In genomic region chr17:6768447-6768846, GRCh38 we compare ENCODE assay signal across 11 cellular contexts. TPM values are rescaled to one million over a fixed set of nuclear protein-coding genes. Genes with fewer than 3 reads are reported as not detected.
"Had no signal": no experiment of that assay in that cellular context is flagged by ENCODE, and none has a peak within 500 bp of the region (broad histone marks: within the 10 kb centered on the region; RNA-seq: fewer than 3 reads in every experiment).

No MANE protein-coding gene starts in this region.

- FAIRE-seq: HTR-8/SVneo had no signal

- H3K27ac Mint-ChIP-seq: HFFc6, IgD-negative memory B cell had no signal

- H3K27ac ChIP-seq: GM23248 had no signal

- H3K4me1 ChIP-seq: HAP-1 had no signal

- H3K4me1 Mint-ChIP-seq: IgD-negative memory B cell had no signal

- H3K27me3 Mint-ChIP-seq: IgD-negative memory B cell had no signal

- H3K9ac ChIP-seq: GM23248 had no signal

- H3K36me3 ChIP-seq: HAP-1 had no signal

- H3K9me3 ChIP-seq: HAP-1 had no signal

- DNase-seq: GM23248, GOT3, H7, HFFc6, KG1 had no signal

- H2AFZ ChIP-seq: GM23248 had no signal

- ATAC-seq: HCT116 had no signal

- H3K4me3 ChIP-seq: GM23248, HAP-1 had no signal

- H3K4me3 Mint-ChIP-seq: HFFc6 had no signal

RNA-seq across cellular contexts. Expression of gene FBXO39, which starts 7.6 kb away (rescaled TPM):
- total RNA-seq: H7, HFFc6, HT-29 had no signal
- polyA plus RNA-seq: GM23248, IgD-negative memory B cell had no signal

RNA-seq across cellular contexts. Expression of gene XAF1, which starts 12.6 kb away (rescaled TPM):
- total RNA-seq: H7 had no signal

RNA-seq across cellular contexts. Expression of gene SLC13A5, which starts 55.3 kb away (rescaled TPM):
- total RNA-seq: GM23248, H4, HFFc6, HT-29 had no signal
- polyA plus RNA-seq: GM23248 had no signal
